ENCODE assay signal across 24 cellular contexts in the genomic region with DNA sequence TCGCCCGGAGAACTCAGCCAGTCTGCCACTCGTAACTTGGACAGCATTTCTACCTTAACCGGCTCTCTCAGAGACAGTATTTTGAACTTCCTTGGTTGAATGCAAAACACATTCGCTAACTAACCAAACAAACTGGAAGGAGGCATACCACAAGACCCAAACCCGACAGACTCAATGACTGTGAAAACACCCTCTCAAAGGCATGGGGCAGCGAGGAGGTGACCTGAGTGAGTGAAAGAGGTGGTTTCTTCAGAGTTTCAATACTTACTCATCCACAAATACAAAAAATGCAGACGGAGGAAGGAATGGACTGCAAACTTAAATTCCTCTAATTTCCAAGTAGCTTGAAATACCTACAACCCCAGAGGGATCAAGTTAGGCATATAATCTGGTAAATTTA.
"Had no signal": no experiment of that assay in that cellular context is flagged by ENCODE, and none has a peak within 500 bp of the region (broad histone marks: within the 10 kb centered on the region; RNA-seq: fewer than 3 reads in every experiment).

No MANE protein-coding gene starts in this region.

- H3K9me3 ChIP-seq: ascending aorta had no signal

- FAIRE-seq: TTC549 had no signal

- H3K4me3 ChIP-seq: ascending aorta had no signal

- H3K4me3 Mint-ChIP-seq: activated CD8-positive, alpha-beta T cell treated with anti-CD3 and anti-CD28 coated beads for 36 hours; activated naive CD4-positive, alpha-beta T cell treated with anti-CD3 and anti-CD28 coated beads, Interleukin-2, amount 50 U/mL, for 24 hours; activated naive CD8-positive, alpha-beta T cell treated with anti-CD3 and anti-CD28 coated beads, Interleukin-2, amount 50 U/mL, for 24 hours; activated T-cell treated with anti-CD3 and anti-CD28 coated beads, Interleukin-2, amount 50 U/mL, for 72 hours; IgD-negative memory B cell; T-helper 17 cell had no signal

- DNase-seq: activated CD4-positive, alpha-beta T cell treated with anti-CD3 and anti-CD28 coated beads for 4 hours; activated CD8-positive, alpha-beta memory T cell treated with anti-CD3 and anti-CD28 coated beads, Interleukin-2, amount 50 U/mL, for 4 hours; activated CD8-positive, alpha-beta T cell treated with anti-CD3 and anti-CD28 coated beads for 36 hours; activated naive CD8-positive, alpha-beta T cell treated with anti-CD3 and anti-CD28 coated beads, Interleukin-2, amount 50 U/mL, for 24 hours; activated T-cell treated with anti-CD3 and anti-CD28 coated beads, Interleukin-2, amount 50 U/mL, for 72 hours; amniotic stem cell; central memory CD4-positive, alpha-beta T cell; KG1; NCI-H1048; NCI-H146; NCI-H187 treated with DMSO at 0.1 percent for 48 hours; NCI-H2081 treated with DMSO at 0.1 percent for 48 hours; NCI-H446; NCI-H524; SIG-M5; T-helper 17 cell; T1000 had no signal

- H3K9me3 Mint-ChIP-seq: activated CD8-positive, alpha-beta T cell treated with anti-CD3 and anti-CD28 coated beads for 36 hours; activated naive CD4-positive, alpha-beta T cell treated with anti-CD3 and anti-CD28 coated beads, Interleukin-2, amount 50 U/mL, for 24 hours; activated T-cell treated with anti-CD3 and anti-CD28 coated beads, Interleukin-2, amount 50 U/mL, for 72 hours; activated T-helper 2 cell treated with anti-CD3 and anti-CD28 coated beads, Interferon-gamma antibody, Interleukin-2, Interleukin-4, amounts not matched to agents 10 μg/mL and 5 μg/mL and 100 μg/mL, durations not matched to agents 14 hours and 24 hours and 36 hours had no signal

- H3K27ac ChIP-seq: ascending aorta, VCaP had no signal

- H3K27me3 Mint-ChIP-seq: IgD-negative memory B cell had no signal

- H3K4me1 Mint-ChIP-seq: activated naive CD4-positive, alpha-beta T cell treated with anti-CD3 and anti-CD28 coated beads, Interleukin-2, amount 50 U/mL, for 24 hours; activated naive CD8-positive, alpha-beta T cell treated with anti-CD3 and anti-CD28 coated beads, Interleukin-2, amount 50 U/mL, for 24 hours; IgD-negative memory B cell; T-helper 17 cell had no signal

- H3K4me1 ChIP-seq: ascending aorta had no signal

- H3K27ac Mint-ChIP-seq: activated CD8-positive, alpha-beta T cell treated with anti-CD3 and anti-CD28 coated beads for 36 hours; activated naive CD4-positive, alpha-beta T cell treated with anti-CD3 and anti-CD28 coated beads, Interleukin-2, amount 50 U/mL, for 24 hours; activated naive CD8-positive, alpha-beta T cell treated with anti-CD3 and anti-CD28 coated beads, Interleukin-2, amount 50 U/mL, for 24 hours; activated T-cell treated with anti-CD3 and anti-CD28 coated beads, Interleukin-2, amount 50 U/mL, for 72 hours; activated T-helper 2 cell treated with anti-CD3 and anti-CD28 coated beads, Interferon-gamma antibody, Interleukin-2, Interleukin-4, amounts not matched to agents 10 μg/mL and 5 μg/mL and 100 μg/mL, durations not matched to agents 14 hours and 24 hours and 36 hours; IgD-negative memory B cell; T-helper 17 cell had no signal

- ATAC-seq: activated CD4-positive, CD25-positive, alpha-beta regulatory T cell treated with anti-CD3 and anti-CD28 coated beads, Interleukin-2, amount 50 U/mL, for 24 hours; activated CD8-positive, alpha-beta T cell treated with anti-CD3 and anti-CD28 coated beads for 36 hours; activated naive CD8-positive, alpha-beta T cell treated with anti-CD3 and anti-CD28 coated beads, Interleukin-2, amount 50 U/mL, for 24 hours; activated T-cell treated with anti-CD3 and anti-CD28 coated beads, Interleukin-2, amount 50 U/mL, for 72 hours; T-helper 17 cell had no signal

- H3K27me3 ChIP-seq: ascending aorta had no signal

- H3K36me3 ChIP-seq: ascending aorta had no signal

- H3K36me3 Mint-ChIP-seq: activated naive CD4-positive, alpha-beta T cell treated with anti-CD3 and anti-CD28 coated beads, Interleukin-2, amount 50 U/mL, for 24 hours; IgD-negative memory B cell had no signal
